Comparison of ENCODE assay signal across 28 cellular contexts in the genomic region with DNA sequence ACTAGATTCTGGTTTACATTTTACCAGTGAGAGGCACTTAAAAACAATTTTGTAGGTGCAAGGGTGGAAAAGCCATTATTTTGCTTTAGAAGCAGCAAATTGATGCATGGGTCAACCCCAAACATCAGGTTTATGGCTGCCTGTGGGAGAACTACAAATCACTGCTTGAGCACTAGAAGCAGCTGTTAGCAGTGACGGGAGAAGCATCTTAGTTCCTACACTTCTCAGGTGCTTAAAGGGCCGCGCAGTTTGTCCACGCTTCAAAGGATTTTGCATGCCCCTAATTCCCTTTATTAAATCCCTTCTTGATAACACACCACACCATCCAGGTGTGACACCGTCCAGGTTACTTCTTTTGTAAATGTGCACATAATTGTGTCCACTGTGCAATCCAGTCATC.
"Had no signal": no experiment of that assay in that cellular context is flagged by ENCODE, and none has a peak within 500 bp of the region (broad histone marks: within the 10 kb centered on the region; RNA-seq: fewer than 3 reads in every experiment).

No MANE protein-coding gene starts in this region.

- H3K27ac Mint-ChIP-seq: activated CD8-positive, alpha-beta T cell treated with anti-CD3 and anti-CD28 coated beads for 36 hours; activated naive CD8-positive, alpha-beta T cell; activated T-helper 17 cell treated with anti-CD3 and anti-CD28 coated beads, Interleukin-2, amount 50 U/mL, for 72 hours; dendritic cell treated with granulocyte-macrophage colony-stimulating factor and Interleukin-4, amounts not matched to agents 40 ng/mL and 50 ng/mL, for 4 days; endodermal cell; WTC11 had no signal

- FAIRE-seq: astrocyte, bronchial epithelial cell, frontal cortex had no signal

- H3K4me1 Mint-ChIP-seq: activated T-helper 17 cell treated with anti-CD3 and anti-CD28 coated beads, Interleukin-2, amount 50 U/mL, for 72 hours; central memory CD8-positive, alpha-beta T cell had no signal

- H3K27ac ChIP-seq: brain microvascular endothelial cell, coronary artery, dorsolateral prefrontal cortex had no signal

- H3K36me3 ChIP-seq: brain microvascular endothelial cell had no signal

- DNase-seq: activated CD4-positive, alpha-beta T cell treated with anti-CD3 and anti-CD28 coated beads for 48 hours; activated CD4-positive, alpha-beta T cell treated with anti-CD3 and anti-CD28 coated beads, Interleukin-2, amount 50 U/mL, for 1 hour; activated CD4-positive, alpha-beta T cell treated with anti-CD3 and anti-CD28 coated beads, Interleukin-2, amount 50 U/mL, for 48 hours; activated CD8-positive, alpha-beta memory T cell treated with anti-CD3 and anti-CD28 coated beads for 24 hours; activated CD8-positive, alpha-beta T cell treated with anti-CD3 and anti-CD28 coated beads for 36 hours; activated effector memory CD4-positive, alpha-beta T cell treated with Interleukin-2 at 50 U/mL for 16 hours; activated gamma-delta T cell treated with Interleukin-2 at 50 U/mL for 16 hours; activated naive CD4-positive, alpha-beta T cell treated with anti-CD3 and anti-CD28 coated beads, Interleukin-2, amount 50 U/mL, for 16 hours; activated naive CD4-positive, alpha-beta T cell treated with Interleukin-2 at 50 U/mL for 16 hours; activated T-cell treated with anti-CD3 and anti-CD28 coated beads, Interleukin-2, amount 50 U/mL, for 4 hours; amniotic stem cell; anterior cingulate cortex; brain microvascular endothelial cell; dorsolateral prefrontal cortex; effector memory CD4-positive, alpha-beta T cell; endodermal cell; foreskin fibroblast; head of caudate nucleus; hippocampal formation had no signal

- H3K4me3 Mint-ChIP-seq: activated CD8-positive, alpha-beta T cell treated with anti-CD3 and anti-CD28 coated beads for 36 hours; activated naive CD8-positive, alpha-beta T cell; activated T-cell treated with anti-CD3 and anti-CD28 coated beads, Interleukin-2, amount 50 U/mL, for 4 hours; activated T-helper 17 cell treated with anti-CD3 and anti-CD28 coated beads, Interleukin-2, amount 50 U/mL, for 72 hours; central memory CD8-positive, alpha-beta T cell; dendritic cell treated with granulocyte-macrophage colony-stimulating factor and Interleukin-4, amounts not matched to agents 40 ng/mL and 50 ng/mL, for 4 days; endodermal cell; WTC11 had no signal

- H3K27me3 ChIP-seq: brain microvascular endothelial cell had no signal

- H3K36me3 Mint-ChIP-seq: activated naive CD8-positive, alpha-beta T cell had no signal

- H3K27me3 Mint-ChIP-seq: activated CD8-positive, alpha-beta T cell treated with anti-CD3 and anti-CD28 coated beads for 36 hours; activated T-helper 17 cell treated with anti-CD3 and anti-CD28 coated beads, Interleukin-2, amount 50 U/mL, for 72 hours; central memory CD8-positive, alpha-beta T cell; dendritic cell treated with granulocyte-macrophage colony-stimulating factor and Interleukin-4, amounts not matched to agents 40 ng/mL and 50 ng/mL, for 4 days had no signal

- H3K4me3 ChIP-seq: coronary artery, dorsolateral prefrontal cortex had no signal
